Comparison of ENCODE assay signal across 2 cellular contexts in the genomic region with DNA sequence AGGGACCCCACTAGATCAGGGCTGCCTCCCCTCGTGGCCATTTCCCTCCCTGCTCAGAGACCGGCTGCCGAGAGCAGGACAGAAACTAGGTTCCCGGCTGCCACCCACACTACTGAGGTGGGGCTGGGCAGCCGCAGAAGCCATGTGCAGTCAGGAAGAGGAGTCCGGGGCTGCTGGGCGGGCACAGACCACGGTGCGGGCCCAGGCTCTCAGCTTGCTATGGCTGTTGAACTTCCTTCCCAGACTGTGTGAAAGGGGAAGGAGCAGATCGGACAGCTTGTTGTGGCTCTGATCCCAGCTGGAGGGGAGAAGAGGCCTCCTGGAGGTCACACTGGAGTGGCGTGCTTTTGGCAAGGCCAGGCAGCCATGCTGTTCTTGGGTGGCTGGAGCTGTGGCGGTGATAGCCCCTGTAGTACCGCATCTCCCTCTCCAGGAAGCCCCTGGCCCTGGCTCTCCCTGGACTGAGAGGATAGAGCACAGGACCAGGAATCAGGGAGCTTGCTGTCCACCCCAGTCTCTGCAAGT.
TF ChIP-seq lines count a peak whose summit lies in the region.

No MANE protein-coding gene starts in this region.

TF ChIP-seq in GM23338, 12 proteins besides CTCF, POLR2A, EP300 and RAD21:
- TF ChIP-seq CREB1 (CRISPR knock-in tag; IDR thresholded peaks at IDR 0.05; ENCODE audit: low read depth): no peak
- no peak for TF ChIP-seq STAT1 (IDR thresholded peaks at IDR 0.05; ENCODE audit: unreplicated experiment)
- no peak for TF ChIP-seq EZH2phosphoT487 (IDR thresholded peaks at IDR 0.05; ENCODE audit: unreplicated experiment)

TF ChIP-seq in endothelial cell of umbilical vein, 7 proteins besides CTCF, POLR2A, EP300 and RAD21:
- TF ChIP-seq EZH2 (IDR thresholded peaks at IDR 0.05; ENCODE audit: borderline replicate concordance, low read depth, low read length, severe bottlenecking): no peak
TF ChIP-seq in endothelial cell of umbilical vein: peak in this region for 0.
